In genomic region chr19:37946132-37946531, GRCh38 we compare ENCODE assay signal across 21 cellular contexts. TPM values are rescaled to one million over a fixed set of nuclear protein-coding genes. Genes with fewer than 3 reads are reported as not detected.
DNase-seq lines count a peak whose midpoint lies in the region; ATAC-seq and TF ChIP-seq lines count a peak whose summit lies in the region.
"Had no signal": no experiment of that assay in that cellular context is flagged by ENCODE, and none has a peak within 500 bp of the region (broad histone marks: within the 10 kb centered on the region; RNA-seq: fewer than 3 reads in every experiment).

No MANE protein-coding gene starts in this region.

- no peak overlapping the region for H3K27ac Mint-ChIP-seq in activated T-cell treated with anti-CD3 and anti-CD28 coated beads, Interleukin-2, amount 50 U/mL, for 72 hours
- H3K27ac Mint-ChIP-seq: CD4-positive, CD25-positive, alpha-beta regulatory T cell; CD8-positive, alpha-beta T cell had no signal

- H3K4me3 Mint-ChIP-seq in activated T-cell treated with anti-CD3 and anti-CD28 coated beads, Interleukin-2, amount 50 U/mL, for 72 hours, result no peak overlapping the region
- H3K4me3 Mint-ChIP-seq: CD4-positive, CD25-positive, alpha-beta regulatory T cell; CD8-positive, alpha-beta T cell had no signal

- TF ChIP-seq CTCF in VCaP (conservative IDR thresholded peaks at IDR 0.05), result no peak
- no peak for TF ChIP-seq CTCF in colonic mucosa (IDR thresholded peaks at IDR 0.05)
- no peak for TF ChIP-seq CTCF in spleen (IDR thresholded peaks at IDR 0.05 in 8 of 11, conservative IDR thresholded peaks at IDR 0.05 in 3 of 11)
- TF ChIP-seq CTCF in upper lobe of right lung (IDR thresholded peaks at IDR 0.05), result no peak
- no peak for TF ChIP-seq CTCF in PC-3 (conservative IDR thresholded peaks at IDR 0.05; ENCODE audit: low read depth, low read length)

- H3K4me1 Mint-ChIP-seq in activated T-cell treated with anti-CD3 and anti-CD28 coated beads, Interleukin-2, amount 50 U/mL, for 72 hours (ENCODE audit: low read depth), result no peaks in the 10 kb centered on the region

- H3K36me3 Mint-ChIP-seq in activated T-cell treated with anti-CD3 and anti-CD28 coated beads, Interleukin-2, amount 50 U/mL, for 72 hours (ENCODE audit: insufficient read depth in 2 of 2), result no peaks in the 10 kb centered on the region

- TF ChIP-seq POLR2A in spleen (IDR thresholded peaks at IDR 0.05), result no peak

- no peak for ATAC-seq in upper lobe of right lung
- ATAC-seq in PC-3, result no peak
- ATAC-seq in activated T-cell treated with anti-CD3 and anti-CD28 coated beads, Interleukin-2, amount 50 U/mL, for 72 hours (replicated peaks in 1 of 2), result no peak
- ATAC-seq: CD8-positive, alpha-beta T cell had no signal

- no peaks in the 10 kb centered on the region for H3K36me3 ChIP-seq in colonic mucosa
- H3K36me3 ChIP-seq in spleen, result peaks cover 0 to 22% (median 0%) of the 10 kb centered on the region in 6 donors
- H3K36me3 ChIP-seq in upper lobe of right lung, result no peaks in the 10 kb centered on the region
- no peaks in the 10 kb centered on the region; the same call in 1 of the 2 replicates for H3K36me3 ChIP-seq in PC-3 (ENCODE audit: low read depth, low read length)

- CTCF ChIA-PET in PC-3 (lab: Charles Lee), result no interaction called here

- POLR2A ChIA-PET in PC-3 (lab: Charles Lee; ENCODE audit: unreplicated experiment), result no interaction called here

- H3K9me3 Mint-ChIP-seq in activated T-cell treated with anti-CD3 and anti-CD28 coated beads, Interleukin-2, amount 50 U/mL, for 72 hours, result no peaks in the 10 kb centered on the region
- H3K9me3 Mint-ChIP-seq: CD4-positive, CD25-positive, alpha-beta regulatory T cell; CD8-positive, alpha-beta T cell had no signal

- no peaks in the 10 kb centered on the region for H3K27me3 ChIP-seq in colonic mucosa
- H3K27me3 ChIP-seq in spleen (replicated peaks in 1 of 7), result no peaks in the 10 kb centered on the region
- no peaks in the 10 kb centered on the region for H3K27me3 ChIP-seq in upper lobe of right lung
- H3K27me3 ChIP-seq in PC-3 (ENCODE audit: low read length), result no peaks in the 10 kb centered on the region
- H3K27me3 ChIP-seq: BLaER1 had no signal

- no TSS peak for BruUV-seq in PC-3 (replicated peaks; lab: Mats Ljungman, UMichigan)

- 95 to 98% (median 97%) methylated on average over 6 of the region's 6 CpGs for WGBS in spleen, 5 donors

- H3K4me1 ChIP-seq in colonic mucosa (no peaks in the 10 kb centered on the region), spleen (peaks cover 3 to 10% (median 6%) of the 10 kb centered on the region in 6 donors), upper lobe of right lung (no peaks in the 10 kb centered on the region), PC-3 (ENCODE audit: insufficient read depth, low read length) (peaks cover 31% of the 10 kb centered on the region)

- no peak overlapping the region for H3K4me2 ChIP-seq in PC-3 (ENCODE audit: low read length)
- H3K4me2 ChIP-seq: BLaER1 had no signal

- H3K27me3 Mint-ChIP-seq in activated T-cell treated with anti-CD3 and anti-CD28 coated beads, Interleukin-2, amount 50 U/mL, for 72 hours (ENCODE audit: low read depth), result no peaks in the 10 kb centered on the region

- H3F3A ChIP-seq in PC-3 (ENCODE audit: low read length, unreplicated experiment), result no peaks in the 10 kb centered on the region

- peaks cover 92% of the 10 kb centered on the region for H3K79me2 ChIP-seq in PC-3 (ENCODE audit: low read length)

- H4K20me1 ChIP-seq in PC-3 (ENCODE audit: low read length), result no peaks in the 10 kb centered on the region

- peak overlapping the region; percentile 14 for H3K27ac ChIP-seq in VCaP
- peak overlapping the region; percentile 70 for H3K27ac ChIP-seq in colonic mucosa
- no peak overlapping the region for H3K27ac ChIP-seq in spleen
- no peak overlapping the region for H3K27ac ChIP-seq in upper lobe of right lung
- no peak overlapping the region for H3K27ac ChIP-seq in PC-3 (ENCODE audit: low read length)
- H3K27ac ChIP-seq: BLaER1, C4-2B, GM23248 had no signal

- intact Hi-C loops in colonic mucosa (cut with DNase I) (no loop called here), spleen (cut with DNase I; ENCODE audit: low total_unique reads) (no loop called here), upper lobe of right lung (cut with DNase I) (no loop called here), PC-3 (cut with micrococcal nuclease) (no loop called here)

- no peaks in the 10 kb centered on the region for H3K9me2 ChIP-seq in PC-3 (replicated peaks; ENCODE audit: low read length)

- no peak for DNase-seq in colonic mucosa
- peak; percentile 17 for DNase-seq in spleen
- peak; percentile 2 for DNase-seq in upper lobe of right lung
- DNase-seq in PC-3, result no peak
- DNase-seq in T-helper 2 cell, result no peak
- DNase-seq in activated T-cell treated with anti-CD3 and anti-CD28 coated beads, Interleukin-2, amount 50 U/mL, for 72 hours, result no peak
- DNase-seq in stimulated activated CD4-positive, alpha-beta T cell treated with anti-CD3 and anti-CD28 coated beads, Interleukin-2, amount 100 ng/mL, for 24 hours, result no peak
- DNase-seq: Caco-2; CD4-positive, CD25-positive, alpha-beta regulatory T cell; CD8-positive, alpha-beta T cell; DMS153; DND-41; GM23248; H7; HCEC 1CT had no signal

- H3K4me3 ChIP-seq in colonic mucosa (no peak overlapping the region), spleen (no peak overlapping the region), upper lobe of right lung (no peak overlapping the region), PC-3 (ENCODE audit: low read length) (no peak overlapping the region)
- H3K4me3 ChIP-seq: BLaER1, GM23248 had no signal

- no peaks in the 10 kb centered on the region for H3K9me3 ChIP-seq in colonic mucosa
- H3K9me3 ChIP-seq in spleen, result no peaks in the 10 kb centered on the region
- no peaks in the 10 kb centered on the region for H3K9me3 ChIP-seq in upper lobe of right lung
- no peaks in the 10 kb centered on the region for H3K9me3 ChIP-seq in PC-3 (ENCODE audit: low read length)
- H3K9me3 ChIP-seq: BLaER1, Caco-2 had no signal

- no peak overlapping the region for H2AFZ ChIP-seq in PC-3 (ENCODE audit: low read length)
- H2AFZ ChIP-seq: GM23248 had no signal

- H3K9ac ChIP-seq in colonic mucosa (ENCODE audit: low read depth in 2 of 2, low read length in 2 of 2), result no peak overlapping the region
- H3K9ac ChIP-seq in PC-3 (ENCODE audit: low read length), result no peak overlapping the region
- H3K9ac ChIP-seq: BLaER1, GM23248 had no signal

RNA-seq across cellular contexts. Expression of gene SIPA1L3, which starts 39.1 kb away (rescaled TPM):
- total RNA-seq in colonic mucosa (100 to 1,000 TPM in 1 of 2 donors, 10 to 100 TPM in 1; 98.6 to 113 TPM), spleen (10 to 100 TPM; 35.9 to 62.6 (median 45.1) TPM), upper lobe of right lung (66.3 TPM), PC-3 (2014; rRNA removed) (38.7 and 56.3 TPM in 2 replicates)
- polyA plus RNA-seq in spleen, result 10 to 100 TPM in 1 of 3 donors, 1 to 10 TPM in 2; 5.4 to 13.4 (median 5.4) TPM
- 10 to 100 TPM; 12.8 TPM for total RNA-seq in activated T-cell treated with anti-CD3 and anti-CD28 coated beads, Interleukin-2, amount 50 U/mL, for 72 hours

RNA-seq across cellular contexts. Expression of gene WDR87, which starts 39.7 kb away (rescaled TPM):
- not detected for total RNA-seq in colonic mucosa
- not detected for total RNA-seq in spleen
- polyA plus RNA-seq in spleen, result not detected
- total RNA-seq in upper lobe of right lung, result not detected
- total RNA-seq in PC-3 (2014; rRNA removed), result not detected in 2 replicates
- not detected for total RNA-seq in activated T-cell treated with anti-CD3 and anti-CD28 coated beads, Interleukin-2, amount 50 U/mL, for 72 hours
- total RNA-seq: A172; A673; Caco-2; CD4-positive, CD25-positive, alpha-beta regulatory T cell; CD8-positive, alpha-beta T cell; GM23248; H1; H7 had no signal
- polyA plus RNA-seq: CD4-positive, CD25-positive, alpha-beta regulatory T cell; GM23248; H1 had no signal

Comparison
In these comparisons a context has a peak if more than half of its experiments do, and no peak if none do; other contexts are left out.
1. H3K27ac ChIP-seq: peak in VCaP (single experiment) and colonic mucosa (single experiment); none in spleen (0 of 8), upper lobe of right lung (single experiment) and PC-3 (single experiment).
2. DNase-seq: peak in spleen (single experiment) and upper lobe of right lung (single experiment); none in colonic mucosa (single experiment), PC-3 (single experiment), T-helper 2 cell (0 of 5), activated T-cell treated with anti-CD3 and anti-CD28 coated beads, Interleukin-2, amount 50 U/mL, for 72 hours (0 of 2) and stimulated activated CD4-positive, alpha-beta T cell treated with anti-CD3 and anti-CD28 coated beads, Interleukin-2, amount 100 ng/mL, for 24 hours (0 of 2).